Comparison of ENCODE assay signal across 18 cellular contexts in genomic region chr2:64825831-64826496, GRCh38.
"Had no signal": no experiment of that assay in that cellular context is flagged by ENCODE, and none has a peak within 500 bp of the region (broad histone marks: within the 10 kb centered on the region; RNA-seq: fewer than 3 reads in every experiment).

No MANE protein-coding gene starts in this region.

- H3K36me3 ChIP-seq: brain microvascular endothelial cell, gastrocnemius medialis, heart left ventricle, sigmoid colon, thyroid gland, vagina had no signal

- H3K79me2 ChIP-seq: parathyroid adenoma had no signal

- H3K27me3 ChIP-seq: brain microvascular endothelial cell, gastrocnemius medialis, heart left ventricle, sigmoid colon, thyroid gland, vagina had no signal

- ATAC-seq: heart left ventricle, left lobe of liver had no signal

- DNase-seq: activated CD4-positive, CD25-positive, alpha-beta regulatory T cell treated with anti-CD3 and anti-CD28 coated beads, Interleukin-2, amount 50 U/mL, for 72 hours; activated naive CD4-positive, alpha-beta T cell; activated naive CD8-positive, alpha-beta T cell treated with anti-CD3 and anti-CD28 coated beads, Interleukin-2, amount 10 ng/mL, durations not matched to agents 7 days and 5 days; anterior cingulate cortex; brain microvascular endothelial cell; effector CD4-positive, alpha-beta T cell; gastrocnemius medialis; heart left ventricle; islet precursor cell; naive B cell; sigmoid colon; stimulated activated CD4-positive, alpha-beta T cell treated with anti-CD3 and anti-CD28 coated beads, Interleukin-1b, Interleukin-23, amount 100 ng/mL, for 48 hours; T-helper 9 cell; thyroid gland had no signal

- H3K4me1 ChIP-seq: gastrocnemius medialis, parathyroid adenoma, sigmoid colon had no signal

- H3K4me3 ChIP-seq: coronary artery, gastrocnemius medialis, heart left ventricle, sigmoid colon, thyroid gland, vagina had no signal

- H3K27ac ChIP-seq: brain microvascular endothelial cell, coronary artery, gastrocnemius medialis, heart left ventricle, parathyroid adenoma, sigmoid colon, thyroid gland, vagina had no signal

- H3K9ac ChIP-seq: parathyroid adenoma had no signal

- H3K9me3 ChIP-seq: gastrocnemius medialis, heart left ventricle, sigmoid colon, thyroid gland, vagina had no signal

- H2AFZ ChIP-seq: parathyroid adenoma had no signal
